8 cellular contexts compared by ENCODE assay signal in genomic region chr20:30585244-30585796, GRCh38.
DNase-seq lines count a peak whose midpoint lies in the region; ATAC-seq and TF ChIP-seq lines count a peak whose summit lies in the region.
"Not testable (repeated sequence)": the region's sequence is repeated elsewhere in the genome, so short reads cannot be mapped to it uniquely, and the experiment has no call there.

No MANE protein-coding gene starts in this region.

- H3K36me3 Mint-ChIP-seq in activated naive CD8-positive, alpha-beta T cell treated with anti-CD3 and anti-CD28 coated beads, Interleukin-2, amount 50 U/mL, for 24 hours (ENCODE audit: low read depth); endothelial cell (ENCODE audit: low read depth, unreplicated experiment): not testable (repeated sequence)

- H3K27me3 ChIP-seq in RWPE2 (ENCODE audit: insufficient read depth, poor library complexity, severe bottlenecking) (peaks cover 28% of the 10 kb centered on the region), stomach (peaks cover 0 to 19% (median 0%) of the 10 kb centered on the region in 3 donors)

- H3K4me3 Mint-ChIP-seq in activated naive CD8-positive, alpha-beta T cell treated with anti-CD3 and anti-CD28 coated beads, Interleukin-2, amount 50 U/mL, for 24 hours; endothelial cell (ENCODE audit: unreplicated experiment): not testable (repeated sequence)

- not testable (repeated sequence) for H3K27ac ChIP-seq in C4-2B; RWPE2 (ENCODE audit: poor library complexity, severe bottlenecking)
- H3K27ac ChIP-seq in stomach, result peak overlapping the region in 2 of 5 donors; percentile 60 to 62

- not testable (repeated sequence) for H3K27ac Mint-ChIP-seq in activated naive CD8-positive, alpha-beta T cell treated with anti-CD3 and anti-CD28 coated beads, Interleukin-2, amount 50 U/mL, for 24 hours; endothelial cell (ENCODE audit: unreplicated experiment)

- TF ChIP-seq POLR2A in stomach (IDR thresholded peaks at IDR 0.05), result not testable (repeated sequence)

- not testable (repeated sequence) for H3K9me3 Mint-ChIP-seq in activated naive CD8-positive, alpha-beta T cell treated with anti-CD3 and anti-CD28 coated beads, Interleukin-2, amount 50 U/mL, for 24 hours; endothelial cell (ENCODE audit: unreplicated experiment)

- not testable (repeated sequence) for TF ChIP-seq EP300 in stomach (IDR thresholded peaks at IDR 0.05)

- not testable (repeated sequence) for H3K36me3 ChIP-seq in RWPE2 (ENCODE audit: low read depth); stomach

- DNase-seq in Kasumi-1 (lab: John Stamatoyannopoulos, UW), result peak; percentile 68 to 70
- DNase-seq in RWPE2 (ENCODE audit: low spot score), result peak; percentile 87
- DNase-seq in activated naive CD8-positive, alpha-beta T cell treated with anti-CD3 and anti-CD28 coated beads, Interleukin-2, amount 50 U/mL, for 24 hours, result peak; percentile 21
- peak; percentile 71 for DNase-seq in endothelial cell (ENCODE audit: low spot score)
- peak; percentile 25 for DNase-seq in iPS DF 19.7 (ENCODE audit: low read depth, low spot score)
- not testable (repeated sequence) for DNase-seq in omental fat pad (ENCODE audit: low spot score); stomach

- peak; percentile 100 for ATAC-seq in RWPE2 (ENCODE audit: low read depth)
- peak; percentile 57 for ATAC-seq in activated naive CD8-positive, alpha-beta T cell treated with anti-CD3 and anti-CD28 coated beads, Interleukin-2, amount 50 U/mL, for 24 hours
- ATAC-seq in omental fat pad (ENCODE audit: low FRiP score), result peak; percentile 96

- intact Hi-C loops in stomach (cut with DNase I; ENCODE audit: low total_unique reads), result not testable (repeated sequence)

- not testable (repeated sequence) for H3K4me1 ChIP-seq in RWPE2 (ENCODE audit: insufficient read depth, poor library complexity, severe bottlenecking)
- H3K4me1 ChIP-seq in stomach, result peaks cover 0 to 14% (median 2%) of the 10 kb centered on the region in 4 donors

- H3K4me1 Mint-ChIP-seq in activated naive CD8-positive, alpha-beta T cell treated with anti-CD3 and anti-CD28 coated beads, Interleukin-2, amount 50 U/mL, for 24 hours; endothelial cell (ENCODE audit: unreplicated experiment): not testable (repeated sequence)

- H3K9me3 ChIP-seq in RWPE2 (ENCODE audit: severe bottlenecking); stomach: not testable (repeated sequence)

- peaks cover 12% of the 10 kb centered on the region for H3K27me3 Mint-ChIP-seq in activated naive CD8-positive, alpha-beta T cell treated with anti-CD3 and anti-CD28 coated beads, Interleukin-2, amount 50 U/mL, for 24 hours
- not testable (repeated sequence) for H3K27me3 Mint-ChIP-seq in endothelial cell (ENCODE audit: unreplicated experiment)

- TF ChIP-seq CTCF in C4-2B (conservative IDR thresholded peaks at IDR 0.05), result peak; percentile 82
- peak; percentile 91 for TF ChIP-seq CTCF in RWPE2 (IDR thresholded peaks at IDR 0.05; ENCODE audit: poor library complexity, severe bottlenecking)
- TF ChIP-seq CTCF in endothelial cell (IDR thresholded peaks at IDR 0.05; ENCODE audit: unreplicated experiment); omental fat pad (IDR thresholded peaks at IDR 0.05): not testable (repeated sequence)
- TF ChIP-seq CTCF in stomach (IDR thresholded peaks at IDR 0.05), result peak in 4 of 7 experiments; percentile 48 to 52 (median 50)

- WGBS in stomach, 5 donors, result 8 to 21% (median 15%) methylated on average over 11 to 49 of the region's 49 CpGs

- H3K4me3 ChIP-seq in RWPE2 (ENCODE audit: severe bottlenecking) (peak overlapping the region; percentile 23), stomach (peak overlapping the region; percentile 22 to 51 (median 40))
